Comparison of ENCODE assay signal across 14 cellular contexts in the genomic region with DNA sequence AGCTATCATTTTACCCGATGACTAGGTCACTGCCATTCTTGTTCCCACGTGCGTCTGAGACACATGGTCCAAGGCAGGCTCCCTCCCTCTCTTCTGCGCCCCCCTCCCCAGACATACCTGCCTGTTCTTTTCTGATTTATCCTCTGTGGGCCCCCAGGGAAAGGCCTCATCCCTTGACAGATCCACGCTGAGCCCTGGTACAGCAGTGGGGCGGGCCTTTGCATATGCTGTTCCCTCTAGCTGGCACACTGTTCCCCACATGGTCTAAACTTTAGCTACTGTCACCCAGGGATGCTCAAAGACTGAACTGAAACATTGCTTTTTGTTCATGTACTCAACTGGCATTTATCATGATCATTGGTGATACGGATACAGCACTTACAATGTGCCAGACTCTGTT.
DNase-seq lines count a peak whose midpoint lies in the region; ATAC-seq, FAIRE-seq and TF ChIP-seq lines count a peak whose summit lies in the region.
"Had no signal": no experiment of that assay in that cellular context is flagged by ENCODE, and none has a peak within 500 bp of the region (broad histone marks: within the 10 kb centered on the region; RNA-seq: fewer than 3 reads in every experiment).

No MANE protein-coding gene starts in this region.

- no peak overlapping the region for H2BK5ac ChIP-seq in H1 (ENCODE audit: low read depth, low read length)
- no peak overlapping the region for H2BK5ac ChIP-seq in trophoblast cell (ENCODE audit: low read depth, low read length, poor library complexity)

- TF ChIP-seq POLR2A in H1 (IDR thresholded peaks at IDR 0.05; ENCODE audit: control extremely low read depth in 1 of 2, low read depth in 2 of 2, low read length in 2 of 2) (no peak), uterus (IDR thresholded peaks at IDR 0.05) (no peak), lower leg skin (IDR thresholded peaks at IDR 0.05) (no peak)

- no peak overlapping the region for H3K4me2 ChIP-seq in H1 (ENCODE audit: insufficient read depth in 1 of 2, low read depth in 2 of 2, low read length in 2 of 2)
- no peak overlapping the region for H3K4me2 ChIP-seq in trophoblast cell (ENCODE audit: low read length)

- H2AK5ac ChIP-seq in H1 (ENCODE audit: low read depth, low read length) (no peak overlapping the region), trophoblast cell (ENCODE audit: low read length) (no peak overlapping the region)

- 0 out of 2 replicates have a peak overlapping the region, but pooled peaks have one; percentile 20 for H2BK15ac ChIP-seq in H1 (ENCODE audit: low read length)

- peaks cover 6 to 48% (median 18%) of the 10 kb centered on the region in 9 donors for H3K4me1 ChIP-seq in heart right ventricle
- peaks cover 0 to 11% (median 8%) of the 10 kb centered on the region in 4 experiments; a peak in 6 of 7 replicates for H3K4me1 ChIP-seq in H1 (replicated peaks in 1 of 4; ENCODE audit: control insufficient read depth in 3 of 4, insufficient read depth in 4 of 4, low read length in 3 of 4)
- H3K4me1 ChIP-seq in trophoblast cell (ENCODE audit: control insufficient read depth in 1 of 2, insufficient read depth in 2 of 2, low read length in 2 of 2): peaks cover 7 to 12% of the 10 kb centered on the region in 2 experiments
- peaks cover under 1 to 8% of the 10 kb centered on the region in 2 donors for H3K4me1 ChIP-seq in uterus

- intact Hi-C loops in heart right ventricle (cut with DNase I) (no loop called here), left cardiac atrium (cut with DNase I) (loop anchor here in 1 of 2 donors (10.0 kb wide), 1 partner anchor 56 kb away; no protein-coding TSS in a partner anchor), uterus (cut with DNase I; ENCODE audit: low total_unique reads) (no loop called here), lower leg skin (cut with DNase I; ENCODE audit: low total_unique reads) (no loop called here)

- H2BK120ac ChIP-seq in H1 (replicated peaks; ENCODE audit: low read depth, low read length) (no peak overlapping the region), trophoblast cell (ENCODE audit: insufficient read depth, low read length, poor library complexity) (no peak overlapping the region)

- no peak for ATAC-seq in heart right ventricle
- ATAC-seq in left cardiac atrium: no peak

- H3K4ac ChIP-seq in H1 (replicated peaks; ENCODE audit: insufficient read length, low read depth, low read length) (no peak overlapping the region), trophoblast cell (ENCODE audit: low read depth, low read length) (no peak overlapping the region)

- 0 out of 2 replicates have a peak overlapping the region, but pooled peaks have one; percentile 5 for H2BK12ac ChIP-seq in H1 (ENCODE audit: low read depth, low read length)
- peak overlapping the region; percentile 5 for H2BK12ac ChIP-seq in trophoblast cell (ENCODE audit: low read length)

- DNase-seq in heart right ventricle (no peak), left cardiac atrium (no peak), H1 (ENCODE audit: low read depth in 1 of 2, low spot score in 2 of 2) (no peak), trophoblast cell (no peak), uterus (no peak), lower leg skin (ENCODE audit: low spot score in 2 of 2) (no peak), RPMI8226 (no peak)
- no peak for DNase-seq in activated CD8-positive, alpha-beta memory T cell treated with anti-CD3 and anti-CD28 coated beads for 24 hours
- DNase-seq: activated gamma-delta T cell treated with Interleukin-2 at 50 U/mL for 16 hours; CD4-positive, CD25-positive, alpha-beta regulatory T cell; NCI-H187 treated with DMSO at 0.1 percent for 48 hours; ovary; SIG-M5 had no signal

- TF ChIP-seq CTCF in heart right ventricle (IDR thresholded peaks at IDR 0.05) (no peak), H1 (IDR thresholded peaks at IDR 0.05; ENCODE audit: control extremely low read depth in 1 of 3, insufficient read depth in 1 of 3, low read depth in 1 of 3, low read length in 3 of 3) (no peak), uterus (IDR thresholded peaks at IDR 0.05) (no peak), lower leg skin (IDR thresholded peaks at IDR 0.05) (no peak)

- no peak overlapping the region for H4K5ac ChIP-seq in H1 (ENCODE audit: insufficient read length, low read depth, low read length)

- no peaks in the 10 kb centered on the region; the same call in 1 of the 2 replicates for H3K23me2 ChIP-seq in H1 (ENCODE audit: low read depth, low read length)

- 83 to 94% methylated on average over 7 of the region's 7 CpGs for WGBS in heart right ventricle, 2 donors
- WGBS in H1 (ENCODE audit: extremely low coverage in 1 of 2, insufficient coverage in 1 of 2, insufficient read length in 1 of 2, insufficient replicate concordance in 2 of 2, low coverage in 1 of 2, low lambda C conversion rate in 2 of 2, missing lambda C conversion rate in 1 of 2), 2 experiments: 95% methylated on average over 7 of the region's 7 CpGs; no CpG with 5 or more reads in 1 of the 2 experiments
- no CpG with 5 or more reads among the region's 7 CpGs for WGBS in trophoblast cell (ENCODE audit: extremely low coverage, insufficient coverage, insufficient read length)
- 90 to 91% methylated on average over 7 of the region's 7 CpGs for WGBS in lower leg skin, 2 donors

- H2BK20ac ChIP-seq in H1 (ENCODE audit: low read length): no peak overlapping the region

- no peak overlapping the region for H4K12ac ChIP-seq in trophoblast cell (ENCODE audit: low read depth, low read length)

- H3K9me3 ChIP-seq in heart right ventricle (peaks cover 0 to 7% (median 0%) of the 10 kb centered on the region in 11 donors), H1 (ENCODE audit: insufficient read depth in 2 of 2, low read depth in 1 of 2, low read length in 1 of 2) (no peaks in the 10 kb centered on the region; a peak in 1 of 4 replicates), trophoblast cell (ENCODE audit: insufficient read depth, low read depth, low read length) (peaks cover 5% of the 10 kb centered on the region), uterus (no peaks in the 10 kb centered on the region)
- H3K9me3 ChIP-seq: ovary had no signal

- H3K18ac ChIP-seq in H1 (ENCODE audit: extremely low read depth, low read length): no peak overlapping the region
- no peak overlapping the region for H3K18ac ChIP-seq in trophoblast cell (ENCODE audit: low read length)

- H4K91ac ChIP-seq in H1 (replicated peaks; ENCODE audit: insufficient read length, low read length) (no peak overlapping the region), trophoblast cell (ENCODE audit: low read depth, low read length) (no peak overlapping the region)

- H3K79me2 ChIP-seq in H1 (ENCODE audit: control insufficient read depth in 1 of 2, insufficient read depth in 2 of 2, low read length in 2 of 2): no peaks in the 10 kb centered on the region
- no peaks in the 10 kb centered on the region for H3K79me2 ChIP-seq in trophoblast cell (ENCODE audit: control insufficient read depth, insufficient read depth, low read length, poor library complexity)

- H2AFZ ChIP-seq in H1 (ENCODE audit: low read length): no peak overlapping the region
- no peak overlapping the region for H2AFZ ChIP-seq in trophoblast cell (ENCODE audit: insufficient read depth, low read length, poor library complexity)

- H3K79me1 ChIP-seq in H1 (ENCODE audit: low read depth, low read length) (no peaks in the 10 kb centered on the region), trophoblast cell (ENCODE audit: low read length) (peaks cover 3% of the 10 kb centered on the region)

- CTCF ChIA-PET in H1 (lab: Charles Lee; ENCODE audit: partially characterized antibody): interaction anchor here (0.7 to 13.8 kb wide), 8 partner anchors 10 to 179 kb away, joined by 3 to 159 read pairs (median 4); no protein-coding TSS in a partner anchor

- no peaks in the 10 kb centered on the region for H3K27me3 ChIP-seq in heart right ventricle
- H3K27me3 ChIP-seq in H1 (replicated peaks in 1 of 4; ENCODE audit: control insufficient read depth in 3 of 4, extremely low read depth in 1 of 4, insufficient read depth in 3 of 4, low read length in 3 of 4): no peaks in the 10 kb centered on the region
- H3K27me3 ChIP-seq in trophoblast cell (ENCODE audit: insufficient read depth, low read length): no peaks in the 10 kb centered on the region
- no peaks in the 10 kb centered on the region for H3K27me3 ChIP-seq in uterus
- H3K27me3 ChIP-seq: ovary had no signal

- no peak overlapping the region for H3K56ac ChIP-seq in H1 (replicated peaks; ENCODE audit: insufficient read length, low read depth, low read length)

- no peak overlapping the region for H3K4me3 ChIP-seq in heart right ventricle
- no peak overlapping the region for H3K4me3 ChIP-seq in H1 (ENCODE audit: extremely low read depth in 1 of 4, insufficient read depth in 2 of 4, low read depth in 3 of 4, low read length in 4 of 4)
- no peak overlapping the region for H3K4me3 ChIP-seq in trophoblast cell (ENCODE audit: low read depth, low read length)
- H3K4me3 ChIP-seq in uterus: no peak overlapping the region
- no peak overlapping the region for H3K4me3 ChIP-seq in lower leg skin (ENCODE audit: low read depth, poor library complexity, severe bottlenecking)
- H3K4me3 ChIP-seq: ovary had no signal

- H3K23ac ChIP-seq in H1 (ENCODE audit: insufficient read length): no peak overlapping the region
- no peak overlapping the region for H3K23ac ChIP-seq in trophoblast cell (ENCODE audit: low read length)

- POLR2A ChIA-PET in H1 (lab: Charles Lee; ENCODE audit: partially characterized antibody): interaction anchor here (0.6 to 1.3 kb wide), 2 partner anchors 10 to 173 kb away, joined by 3 to 4 read pairs; partner anchors contain the start of gene UBC

- FAIRE-seq in H1 (lab: Jason Lieb, UNC): no peak
- FAIRE-seq: A204.1 had no signal

- no peak overlapping the region for H3K14ac ChIP-seq in H1 (ENCODE audit: insufficient read length)
- no peak overlapping the region for H3K14ac ChIP-seq in trophoblast cell (ENCODE audit: low read length)

- H4K20me1 ChIP-seq in H1 (replicated peaks in 1 of 2; ENCODE audit: control insufficient read depth in 1 of 2, insufficient read depth in 2 of 2, low read length in 2 of 2): no peaks in the 10 kb centered on the region

- H3K9ac ChIP-seq in H1 (replicated peaks in 1 of 4; ENCODE audit: extremely low read depth in 1 of 4, low read depth in 3 of 4, low read length in 3 of 4): no peak overlapping the region
- H3K9ac ChIP-seq in trophoblast cell (ENCODE audit: low read length): no peak overlapping the region

- peak overlapping the region in 6 of 10 donors; percentile 16 to 72 (median 42) for H3K27ac ChIP-seq in heart right ventricle
- no peak overlapping the region for H3K27ac ChIP-seq in H1 (ENCODE audit: low read depth, low read length)
- H3K27ac ChIP-seq in trophoblast cell (ENCODE audit: low read depth, low read length): no peak overlapping the region
- H3K27ac ChIP-seq in uterus: peak overlapping the region; percentile 45 to 67
- H3K27ac ChIP-seq: ovary had no signal

- TF ChIP-seq RAD21 in H1 (IDR thresholded peaks at IDR 0.05 in 1 of 2, conservative IDR thresholded peaks at IDR 0.05 in 1 of 2; ENCODE audit: low read depth in 2 of 2, low read length in 2 of 2): no peak

- no peaks in the 10 kb centered on the region for H3K36me3 ChIP-seq in heart right ventricle
- no peaks in the 10 kb centered on the region for H3K36me3 ChIP-seq in H1 (ENCODE audit: control insufficient read depth in 2 of 4, insufficient read depth in 4 of 4, low read length in 3 of 4)
- no peaks in the 10 kb centered on the region for H3K36me3 ChIP-seq in trophoblast cell (ENCODE audit: control insufficient read depth in 1 of 2, insufficient read depth in 2 of 2, low read length in 2 of 2)
- H3K36me3 ChIP-seq in uterus: no peaks in the 10 kb centered on the region
- H3K36me3 ChIP-seq: ovary had no signal

- no peak overlapping the region for H4K8ac ChIP-seq in H1 (ENCODE audit: extremely low read depth, insufficient read depth, low read length)
- H4K8ac ChIP-seq in trophoblast cell (ENCODE audit: low read depth, low read length): no peak overlapping the region

- no peak for TF ChIP-seq EP300 in H1 (IDR thresholded peaks at IDR 0.05; ENCODE audit: borderline replicate concordance in 1 of 2, low read depth in 2 of 2, low read length in 2 of 2)

Comparison
In these comparisons a context has a peak if more than half of its experiments do, and no peak if none do; other contexts are left out.
1. H3K27ac ChIP-seq: peak in heart right ventricle (6 of 10) and uterus (2 of 2); none in H1 (single experiment) and trophoblast cell (single experiment).